ENCODE assay signal across 10 cellular contexts in genomic region chr1:3722846-3723245, GRCh38. TPM values are rescaled to one million over a fixed set of nuclear protein-coding genes. Genes with fewer than 3 reads are reported as not detected.
"Had no signal": no experiment of that assay in that cellular context is flagged by ENCODE, and none has a peak within 500 bp of the region (broad histone marks: within the 10 kb centered on the region; RNA-seq: fewer than 3 reads in every experiment).

No MANE protein-coding gene starts in this region.

- FAIRE-seq: H1, H54 had no signal

- H3K4me3 Mint-ChIP-seq: H9, HFFc6 had no signal

- DNase-seq: GM23248, H9, HCEC 1CT, HFFc6, IMR-90, KG1 had no signal

- H3K27ac ChIP-seq: GM23248, HL-60 had no signal

- H3K27ac Mint-ChIP-seq: H9, HFFc6 had no signal

- H3K4me3 ChIP-seq: GM23248 had no signal

- H2AFZ ChIP-seq: GM23248 had no signal

- H3K9me3 Mint-ChIP-seq: H9, HFFc6 had no signal

- H3K9ac ChIP-seq: GM23248 had no signal

RNA-seq across cellular contexts. Expression of gene CCDC27, which starts 29.4 kb away (rescaled TPM):
- total RNA-seq: GM23248, H1, H9, HFFc6, HT1080, IMR-90 had no signal
- polyA plus RNA-seq: GM23248, IMR-90 had no signal

RNA-seq across cellular contexts. Expression of gene SMIM1, which starts 49.7 kb away (rescaled TPM):
- total RNA-seq: GM23248 had no signal
- polyA plus RNA-seq: GM23248 had no signal
